Comparison of ENCODE assay signal across 1 cellular context in the genomic region with DNA sequence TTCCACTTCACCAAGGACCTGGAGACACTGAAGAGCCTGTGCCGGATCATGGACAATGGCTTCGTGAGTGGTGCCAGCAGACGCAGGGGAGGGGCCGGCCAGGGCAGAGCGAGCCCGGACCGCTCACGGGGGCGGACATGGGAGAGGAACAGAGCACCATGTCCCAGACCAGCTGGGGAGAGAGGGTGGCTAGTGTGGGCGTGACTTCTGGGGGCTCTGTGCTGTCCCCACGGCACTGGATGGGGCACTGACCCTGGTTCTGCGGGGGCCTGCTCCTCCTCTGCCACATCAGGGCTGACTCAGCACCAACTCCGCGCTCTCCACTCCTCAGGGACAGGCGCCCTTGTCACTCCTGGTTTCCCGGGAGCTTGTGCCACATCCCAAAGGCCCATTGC.
TF ChIP-seq lines count a peak whose summit lies in the region.

No MANE protein-coding gene starts in this region.

TF ChIP-seq in WTC11, 78 proteins besides CTCF, POLR2A, EP300 and RAD21 (continued from another document):
- TF ChIP-seq, protein P1, sequence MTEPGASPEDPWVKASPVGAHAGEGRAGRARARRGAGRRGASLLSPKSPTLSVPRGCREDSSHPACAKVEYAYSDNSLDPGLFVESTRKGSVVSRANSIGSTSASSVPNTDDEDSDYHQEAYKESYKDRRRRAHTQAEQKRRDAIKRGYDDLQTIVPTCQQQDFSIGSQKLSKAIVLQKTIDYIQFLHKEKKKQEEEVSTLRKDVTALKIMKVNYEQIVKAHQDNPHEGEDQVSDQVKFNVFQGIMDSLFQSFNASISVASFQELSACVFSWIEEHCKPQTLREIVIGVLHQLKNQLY (CRISPR knock-in tag; IDR thresholded peaks at IDR 0.05): no peak
- TF ChIP-seq GTF2I (CRISPR knock-in tag; conservative IDR thresholded peaks at IDR 0.05): no peak
- no peak for TF ChIP-seq NFYB (CRISPR knock-in tag; conservative IDR thresholded peaks at IDR 0.05; ENCODE audit: low read depth)
- no peak for TF ChIP-seq SOX15 (CRISPR knock-in tag; IDR thresholded peaks at IDR 0.05)
- TF ChIP-seq, protein P2, sequence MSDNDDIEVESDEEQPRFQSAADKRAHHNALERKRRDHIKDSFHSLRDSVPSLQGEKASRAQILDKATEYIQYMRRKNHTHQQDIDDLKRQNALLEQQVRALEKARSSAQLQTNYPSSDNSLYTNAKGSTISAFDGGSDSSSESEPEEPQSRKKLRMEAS (CRISPR knock-in tag; IDR thresholded peaks at IDR 0.05): no peak
- no peak for TF ChIP-seq ZNF232 (CRISPR knock-in tag; IDR thresholded peaks at IDR 0.05)
- TF ChIP-seq, protein P3, sequence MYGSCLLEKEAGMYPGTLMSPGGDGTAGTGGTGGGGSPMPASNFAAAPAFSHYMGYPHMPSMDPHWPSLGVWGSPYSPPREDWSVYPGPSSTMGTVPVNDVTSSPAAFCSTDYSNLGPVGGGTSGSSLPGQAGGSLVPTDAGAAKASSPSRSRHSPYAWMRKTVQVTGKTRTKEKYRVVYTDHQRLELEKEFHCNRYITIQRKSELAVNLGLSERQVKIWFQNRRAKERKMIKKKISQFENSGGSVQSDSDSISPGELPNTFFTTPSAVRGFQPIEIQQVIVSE (CRISPR knock-in tag; IDR thresholded peaks at IDR 0.05; ENCODE audit: borderline replicate concordance): no peak
- TF ChIP-seq PRDM15 (CRISPR knock-in tag; IDR thresholded peaks at IDR 0.05): no peak
